ENCODE assay signal across 1 cellular context in the genomic region with DNA sequence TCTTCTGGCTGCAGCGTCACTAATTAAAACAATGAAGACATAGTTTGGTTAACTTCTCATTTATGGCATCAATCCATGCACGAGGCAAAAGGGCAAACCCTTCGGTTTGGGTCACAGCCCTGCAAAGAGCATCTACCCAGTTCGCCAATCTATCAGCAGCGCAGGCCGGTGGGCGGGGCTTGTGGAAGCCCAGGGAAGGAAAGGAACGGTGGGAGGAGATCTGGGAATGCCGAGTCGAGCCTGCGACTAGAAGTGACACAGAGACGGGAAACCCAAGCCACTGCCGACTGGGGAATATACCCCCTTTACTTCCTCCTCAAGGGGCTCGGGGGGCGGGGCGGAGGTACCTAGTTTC.
TF ChIP-seq lines count a peak whose summit lies in the region.

No MANE protein-coding gene starts in this region.

TF ChIP-seq in HEK293, 187 proteins besides CTCF, POLR2A, EP300 and RAD21 (continued from another document):
- TF ChIP-seq, protein P1, sequence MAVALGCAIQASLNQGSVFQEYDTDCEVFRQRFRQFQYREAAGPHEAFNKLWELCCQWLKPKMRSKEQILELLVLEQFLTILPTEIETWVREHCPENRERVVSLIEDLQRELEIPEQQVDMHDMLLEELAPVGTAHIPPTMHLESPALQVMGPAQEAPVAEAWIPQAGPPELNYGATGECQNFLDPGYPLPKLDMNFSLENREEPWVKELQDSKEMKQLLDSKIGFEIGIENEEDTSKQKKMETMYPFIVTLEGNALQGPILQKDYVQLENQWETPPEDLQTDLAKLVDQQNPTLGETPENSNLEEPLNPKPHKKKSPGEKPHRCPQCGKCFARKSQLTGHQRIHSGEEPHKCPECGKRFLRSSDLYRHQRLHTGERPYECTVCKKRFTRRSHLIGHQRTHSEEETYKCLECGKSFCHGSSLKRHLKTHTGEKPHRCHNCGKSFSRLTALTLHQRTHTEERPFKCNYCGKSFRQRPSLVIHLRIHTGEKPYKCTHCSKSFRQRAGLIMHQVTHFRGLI (tag by site-specific recombination; IDR thresholded peaks at IDR 0.05): no peak
